ENCODE assay signal across 8 cellular contexts in the genomic region with DNA sequence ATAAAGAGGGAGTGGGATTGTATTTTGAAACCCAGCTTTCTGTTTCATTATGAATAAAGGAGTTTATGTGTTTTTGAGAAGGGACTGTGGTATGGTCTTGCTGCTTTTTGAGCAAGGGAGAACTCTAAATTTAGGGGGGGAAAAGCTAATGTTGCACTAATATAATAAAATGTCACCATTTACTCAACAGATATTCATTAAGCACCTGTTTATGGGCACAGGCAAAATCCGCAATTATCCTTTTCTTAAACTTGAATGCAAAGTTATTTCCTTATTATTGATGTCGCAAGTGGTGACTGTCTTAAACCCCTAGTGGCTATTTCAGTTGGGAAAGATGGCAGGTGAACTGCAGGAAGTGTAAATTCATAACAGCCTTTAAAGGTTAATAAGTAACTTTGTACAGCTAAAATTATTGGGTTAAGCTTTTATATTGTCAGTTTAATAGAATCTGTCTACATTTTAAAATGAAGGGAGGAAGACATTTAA. TPM values are rescaled to one million over a fixed set of nuclear protein-coding genes. Genes with fewer than 3 reads are reported as not detected.
DNase-seq lines count a peak whose midpoint lies in the region; ATAC-seq, FAIRE-seq and TF ChIP-seq lines count a peak whose summit lies in the region.

No MANE protein-coding gene starts in this region.

- ATAC-seq in GM18867 (IDR thresholded peaks at IDR 0.05; ENCODE audit: unreplicated experiment) (peak; percentile 21), HG03342 (IDR thresholded peaks at IDR 0.05; ENCODE audit: unreplicated experiment) (peak; percentile 30), pancreas (peak; percentile 59 to 73 (median 64))

- TF ChIP-seq CTCF in C4-2B (conservative IDR thresholded peaks at IDR 0.05) (peak; percentile 68), pancreas (IDR thresholded peaks at IDR 0.05) (peak in 3 of 4 donors; percentile 17 to 42 (median 20))

- H3K27ac ChIP-seq in C4-2B (no peak overlapping the region), epithelial cell of prostate (peak overlapping the region; percentile 67), pancreas (peak overlapping the region; percentile 13 to 94 (median 56))

- DNase-seq in SIG-M5 treated with dmso at 0.1 percent for 504 hours (lab: John Stamatoyannopoulos, UW; ENCODE audit: unreplicated experiment), result peak; percentile 85
- DNase-seq in epithelial cell of prostate (ENCODE audit: low read depth, low spot score), result no peak
- DNase-seq in pancreas, result peak in 3 of 6 donors; percentile 36 to 49 (median 49)
- DNase-seq in AG20443 (ENCODE audit: low spot score), result no peak
- no peak for DNase-seq in NCI-H187 (lab: John Stamatoyannopoulos, UW)

- peak overlapping the region; percentile 29 to 97 (median 74) for H3K4me3 ChIP-seq in pancreas

- FAIRE-seq in pancreas (lab: Jason Lieb, UNC), result peak; percentile 41

- 7 to 10% methylated on average over 2 of the region's 2 CpGs for WGBS in pancreas, 2 donors

- no peaks in the 10 kb centered on the region for H3K27me3 ChIP-seq in pancreas

- H3K9me3 ChIP-seq in pancreas, result no peaks in the 10 kb centered on the region

- peaks cover 5 to 15% (median 7%) of the 10 kb centered on the region in 3 donors for H3K4me1 ChIP-seq in pancreas

- intact Hi-C loops in pancreas (cut with DNase I), result no loop called here

- no peaks in the 10 kb centered on the region for H3K36me3 ChIP-seq in pancreas

RNA-seq across cellular contexts. Expression of gene CDC42SE2, which starts 1.5 kb away (rescaled TPM):
- total RNA-seq in pancreas, result 10 to 100 TPM; 16.5 to 30.5 (median 22.3) TPM
- polyA plus RNA-seq in pancreas, result 10 to 100 TPM; 10.7 to 20.5 TPM
